ENCODE assay signal across 31 cellular contexts in genomic region chr3:165885558-165886270, GRCh38. TPM values are rescaled to one million over a fixed set of nuclear protein-coding genes. Genes with fewer than 3 reads are reported as not detected.
"Had no signal": no experiment of that assay in that cellular context is flagged by ENCODE, and none has a peak within 500 bp of the region (broad histone marks: within the 10 kb centered on the region; RNA-seq: fewer than 3 reads in every experiment).

No MANE protein-coding gene starts in this region.

- H3K9me3 ChIP-seq: gastroesophageal sphincter, left lung, lower lobe of right lung, mucosa of descending colon, neutrophil, ovary, right lobe of liver, testis, transverse colon had no signal

- H3K4me3 ChIP-seq: gastroesophageal sphincter, left lung, lower lobe of right lung, mucosa of descending colon, ovary, right lobe of liver, testis, transverse colon had no signal

- H3K27ac Mint-ChIP-seq: activated CD4-positive, alpha-beta memory T cell treated with anti-CD3 and anti-CD28 coated beads for 36 hours; activated naive CD4-positive, alpha-beta T cell treated with anti-CD3 and anti-CD28 coated beads, Interleukin-2, amount 50 U/mL, for 24 hours; activated naive CD8-positive, alpha-beta T cell treated with anti-CD3 and anti-CD28 coated beads, Interleukin-2, amount 50 U/mL, for 24 hours; activated T-helper 2 cell treated with anti-CD3 and anti-CD28 coated beads, Interferon-gamma antibody, Interleukin-2, Interleukin-4, amounts not matched to agents 10 μg/mL and 5 μg/mL and 100 μg/mL, durations not matched to agents 14 hours and 24 hours and 36 hours; effector memory CD8-positive, alpha-beta T cell; natural killer cell treated with Interleukin-12 subunit alpha and Interleukin-12 subunit beta and Interleukin-15 and Interleukin-18, amount 100 ng/mL, for 72 hours; progenitor cell of endocrine pancreas had no signal

- H3K27me3 Mint-ChIP-seq: activated CD4-positive, alpha-beta memory T cell treated with anti-CD3 and anti-CD28 coated beads for 36 hours; activated naive CD4-positive, alpha-beta T cell treated with anti-CD3 and anti-CD28 coated beads, Interleukin-2, amount 50 U/mL, for 24 hours; activated naive CD8-positive, alpha-beta T cell treated with anti-CD3 and anti-CD28 coated beads, Interleukin-2, amount 50 U/mL, for 24 hours; effector memory CD8-positive, alpha-beta T cell; natural killer cell treated with Interleukin-12 subunit alpha and Interleukin-12 subunit beta and Interleukin-15 and Interleukin-18, amount 100 ng/mL, for 72 hours; progenitor cell of endocrine pancreas had no signal

- ATAC-seq: activated CD4-positive, CD25-positive, alpha-beta regulatory T cell treated with anti-CD3 and anti-CD28 coated beads, Interleukin-2, amount 50 U/mL, for 24 hours; activated naive CD8-positive, alpha-beta T cell treated with anti-CD3 and anti-CD28 coated beads, Interleukin-2, amount 50 U/mL, for 24 hours; effector memory CD8-positive, alpha-beta T cell; gastroesophageal sphincter; left lung; lower lobe of right lung; mucosa of descending colon; natural killer cell treated with Interleukin-12 subunit alpha and Interleukin-12 subunit beta and Interleukin-15 and Interleukin-18, amount 100 ng/mL, for 72 hours; right lobe of liver; stimulated activated naive CD8-positive, alpha-beta T cell treated with anti-CD3 and anti-CD28 coated beads, Interleukin-15, Interleukin-2, amounts not matched to agents 100 U/mL and 50 U/mL, for 24 hours had no signal

- H3K36me3 ChIP-seq: gastroesophageal sphincter, left lung, lower lobe of right lung, neutrophil, ovary, right lobe of liver, transverse colon had no signal

- H3K36me3 Mint-ChIP-seq: activated CD4-positive, alpha-beta memory T cell treated with anti-CD3 and anti-CD28 coated beads for 36 hours; activated naive CD4-positive, alpha-beta T cell treated with anti-CD3 and anti-CD28 coated beads, Interleukin-2, amount 50 U/mL, for 24 hours; natural killer cell treated with Interleukin-12 subunit alpha and Interleukin-12 subunit beta and Interleukin-15 and Interleukin-18, amount 100 ng/mL, for 72 hours had no signal

- DNase-seq: activated CD4-positive, alpha-beta memory T cell treated with anti-CD3 and anti-CD28 coated beads for 36 hours; activated CD4-positive, alpha-beta T cell treated with anti-CD3 and anti-CD28 coated beads for 48 hours; activated naive CD8-positive, alpha-beta T cell treated with anti-CD3 and anti-CD28 coated beads, Interleukin-2, amount 50 U/mL, for 24 hours; activated T-cell treated with anti-CD3 and anti-CD28 coated beads, Interleukin-2, amount 50 U/mL, for 48 hours; amygdala; caudate nucleus; cortex of kidney; effector memory CD8-positive, alpha-beta T cell; head of caudate nucleus; hippocampal formation; left lung; lower lobe of right lung; mesenchymal stem cell; mucosa of descending colon; ovary; right lobe of liver; stimulated activated CD4-positive, alpha-beta T cell treated with anti-CD3 and anti-CD28 coated beads, Interleukin-4, amount 100 ng/mL, for 1 hour; stimulated activated naive CD8-positive, alpha-beta T cell treated with anti-CD3 and anti-CD28 coated beads, Interleukin-15, Interleukin-2, amounts not matched to agents 100 U/mL and 50 U/mL, for 24 hours; T-helper 9 cell; testis; transverse colon had no signal

- H3K9me3 Mint-ChIP-seq: activated CD4-positive, alpha-beta memory T cell treated with anti-CD3 and anti-CD28 coated beads for 36 hours; activated naive CD8-positive, alpha-beta T cell treated with anti-CD3 and anti-CD28 coated beads, Interleukin-2, amount 50 U/mL, for 24 hours; activated T-helper 2 cell treated with anti-CD3 and anti-CD28 coated beads, Interferon-gamma antibody, Interleukin-2, Interleukin-4, amounts not matched to agents 10 μg/mL and 5 μg/mL and 100 μg/mL, durations not matched to agents 14 hours and 24 hours and 36 hours; effector memory CD8-positive, alpha-beta T cell had no signal

- H3K4me3 Mint-ChIP-seq: activated CD4-positive, alpha-beta memory T cell treated with anti-CD3 and anti-CD28 coated beads for 36 hours; activated naive CD4-positive, alpha-beta T cell treated with anti-CD3 and anti-CD28 coated beads, Interleukin-2, amount 50 U/mL, for 24 hours; activated naive CD8-positive, alpha-beta T cell treated with anti-CD3 and anti-CD28 coated beads, Interleukin-2, amount 50 U/mL, for 24 hours; effector memory CD8-positive, alpha-beta T cell; natural killer cell treated with Interleukin-12 subunit alpha and Interleukin-12 subunit beta and Interleukin-15 and Interleukin-18, amount 100 ng/mL, for 72 hours had no signal

- FAIRE-seq: endothelial cell of umbilical vein, TTC549 had no signal

- H3K27ac ChIP-seq: gastroesophageal sphincter, left lung, lower lobe of right lung, neutrophil, ovary, right lobe of liver, testis, transverse colon, VCaP had no signal

- H3K27me3 ChIP-seq: gastroesophageal sphincter, left lung, neutrophil, ovary, right lobe of liver, testis, transverse colon had no signal

- H3K4me1 Mint-ChIP-seq: activated naive CD4-positive, alpha-beta T cell treated with anti-CD3 and anti-CD28 coated beads, Interleukin-2, amount 50 U/mL, for 24 hours; activated naive CD8-positive, alpha-beta T cell treated with anti-CD3 and anti-CD28 coated beads, Interleukin-2, amount 50 U/mL, for 24 hours had no signal

- H3K4me1 ChIP-seq: gastroesophageal sphincter, left lung, lower lobe of right lung, right lobe of liver, testis, transverse colon had no signal

RNA-seq across cellular contexts. Expression of gene BCHE, which starts 48.5 kb away (rescaled TPM):
- total RNA-seq: activated CD4-positive, alpha-beta memory T cell treated with anti-CD3 and anti-CD28 coated beads for 36 hours; activated T-helper 2 cell treated with anti-CD3 and anti-CD28 coated beads, Interferon-gamma antibody, Interleukin-2, Interleukin-4, amounts not matched to agents 10 μg/mL and 5 μg/mL and 100 μg/mL, durations not matched to agents 14 hours and 24 hours and 36 hours; natural killer cell treated with Interleukin-12 subunit alpha and Interleukin-12 subunit beta and Interleukin-15 and Interleukin-18, amount 100 ng/mL, for 72 hours had no signal
